In genomic region chr5:546376-546908, GRCh38 we compare ENCODE assay signal across 19 cellular contexts. TPM values are rescaled to one million over a fixed set of nuclear protein-coding genes. Genes with fewer than 3 reads are reported as not detected.
DNase-seq lines count a peak whose midpoint lies in the region; ATAC-seq and TF ChIP-seq lines count a peak whose summit lies in the region.
"Had no signal": no experiment of that assay in that cellular context is flagged by ENCODE, and none has a peak within 500 bp of the region (broad histone marks: within the 10 kb centered on the region; RNA-seq: fewer than 3 reads in every experiment).

No MANE protein-coding gene starts in this region.

- in situ Hi-C loops in transverse colon (cut with MboI; ENCODE audit: low pct_ligation_motif_present in 1 of 4, low pct_unique_long_range_greater_than_20kb in 1 of 4, low sequenced_read_pairs in 3 of 4) = no loop called here

- TF ChIP-seq CTCF in natural killer cell (IDR thresholded peaks at IDR 0.05) (no peak), transverse colon (IDR thresholded peaks at IDR 0.05) (no peak), PC-3 (conservative IDR thresholded peaks at IDR 0.05; ENCODE audit: low read depth, low read length) (no peak)

- no peak for TF ChIP-seq EP300 in transverse colon (IDR thresholded peaks at IDR 0.05; ENCODE audit: low read depth)

- H4K20me1 ChIP-seq in PC-3 (ENCODE audit: low read length) = no peaks in the 10 kb centered on the region

- CTCF ChIA-PET in PC-3 (lab: Charles Lee) = no interaction called here

- no peak overlapping the region for H3K27ac Mint-ChIP-seq in natural killer cell treated with Interleukin-12 subunit alpha and Interleukin-12 subunit beta and Interleukin-15 and Interleukin-18, amount 100 ng/mL, for 72 hours
- H3K27ac Mint-ChIP-seq in natural killer cell = no peak overlapping the region
- H3K27ac Mint-ChIP-seq: B cell; CD4-positive, alpha-beta T cell; HFFc6 had no signal

- no peaks in the 10 kb centered on the region for H3K79me2 ChIP-seq in PC-3 (ENCODE audit: low read length)

- 54% methylated on average over 12 of the region's 14 CpGs; no CpG with 5 or more reads in 1 of the 2 donors for WGBS in transverse colon (ENCODE audit: low coverage in 1 of 2), 2 donors

- intact Hi-C loops in natural killer cell (cut with micrococcal nuclease) = no loop called here
- intact Hi-C loops in posterior vena cava (cut with DNase I) = no loop called here
- intact Hi-C loops in transverse colon (cut with DNase I; ENCODE audit: low total_unique reads) = no loop called here
- intact Hi-C loops in PC-3 (cut with micrococcal nuclease) = no loop called here

- no peak overlapping the region for H2AFZ ChIP-seq in PC-3 (ENCODE audit: low read length)

- H3K27ac ChIP-seq in transverse colon = peak overlapping the region in 3 of 4 donors; percentile 30 to 64 (median 30)
- H3K27ac ChIP-seq in PC-3 (ENCODE audit: low read length) = no peak overlapping the region
- H3K27ac ChIP-seq: KMS-11 had no signal

- H3K4me2 ChIP-seq in PC-3 (ENCODE audit: low read length) = no peak overlapping the region
- H3K4me2 ChIP-seq: KMS-11 had no signal

- H3K4me1 Mint-ChIP-seq in natural killer cell treated with Interleukin-12 subunit alpha and Interleukin-12 subunit beta and Interleukin-15 and Interleukin-18, amount 100 ng/mL, for 72 hours (ENCODE audit: low read depth in 2 of 2) = peaks cover 4 to 9% of the 10 kb centered on the region in 2 donors
- peaks cover 7 to 32% of the 10 kb centered on the region in 2 donors for H3K4me1 Mint-ChIP-seq in natural killer cell

- BruUV-seq in PC-3 (replicated peaks; lab: Mats Ljungman, UMichigan) = no TSS peak

- H3K9me3 Mint-ChIP-seq in natural killer cell treated with Interleukin-12 subunit alpha and Interleukin-12 subunit beta and Interleukin-15 and Interleukin-18, amount 100 ng/mL, for 72 hours = no peaks in the 10 kb centered on the region
- H3K9me3 Mint-ChIP-seq in natural killer cell = no peaks in the 10 kb centered on the region
- H3K9me3 Mint-ChIP-seq: CD4-positive, alpha-beta T cell; HFFc6 had no signal

- no peaks in the 10 kb centered on the region for H3K36me3 ChIP-seq in transverse colon
- H3K36me3 ChIP-seq in PC-3 (ENCODE audit: low read depth, low read length) = no peaks in the 10 kb centered on the region

- no peak for ATAC-seq in natural killer cell treated with Interleukin-12 subunit alpha and Interleukin-12 subunit beta and Interleukin-15 and Interleukin-18, amount 100 ng/mL, for 72 hours
- ATAC-seq in natural killer cell = no peak
- ATAC-seq in PC-3 = no peak

- TF ChIP-seq POLR2A in transverse colon (IDR thresholded peaks at IDR 0.05) = no peak

- H3K4me3 ChIP-seq in transverse colon (no peak overlapping the region), PC-3 (ENCODE audit: low read length) (no peak overlapping the region)

- peak; percentile 8 for DNase-seq in activated CD8-positive, alpha-beta memory T cell treated with anti-CD3 and anti-CD28 coated beads, Interleukin-2, amount 50 U/mL, for 4 hours
- no peak for DNase-seq in activated CD8-positive, alpha-beta memory T cell treated with anti-CD3 and anti-CD28 coated beads, Interleukin-2, amount 50 U/mL, for 48 hours
- peak; percentile 54 for DNase-seq in natural killer cell treated with Interleukin-12 subunit alpha and Interleukin-12 subunit beta and Interleukin-15 and Interleukin-18, amount 100 ng/mL, for 72 hours (ENCODE audit: low spot score)
- DNase-seq in natural killer cell = no peak
- DNase-seq in posterior vena cava (ENCODE audit: low spot score) = peak; percentile 69
- peak; percentile 74 for DNase-seq in transverse colon
- DNase-seq in SKM-1 (lab: John Stamatoyannopoulos, UW; ENCODE audit: unreplicated experiment) = no peak
- DNase-seq in PC-3 = no peak
- DNase-seq: DMS153, GDM1, H7, HFFc6, MV-4-11, NCI-H1694 treated with DMSO at 0.1 percent for 48 hours, NCI-H2227 treated with DMSO at 0.1 percent for 48 hours, NCI-H524 had no signal

- POLR2A ChIA-PET in PC-3 (lab: Charles Lee; ENCODE audit: unreplicated experiment) = no interaction called here

- no peak overlapping the region for H3K9ac ChIP-seq in PC-3 (ENCODE audit: low read length)
- H3K9ac ChIP-seq: KMS-11 had no signal

- no peaks in the 10 kb centered on the region for H3F3A ChIP-seq in PC-3 (ENCODE audit: low read length, unreplicated experiment)

- H3K4me3 Mint-ChIP-seq in natural killer cell treated with Interleukin-12 subunit alpha and Interleukin-12 subunit beta and Interleukin-15 and Interleukin-18, amount 100 ng/mL, for 72 hours = no peak overlapping the region
- no peak overlapping the region for H3K4me3 Mint-ChIP-seq in natural killer cell
- H3K4me3 Mint-ChIP-seq: B cell; CD4-positive, alpha-beta T cell; HFFc6 had no signal

- H3K4me1 ChIP-seq in transverse colon = peaks cover 7 to 48% (median 25%) of the 10 kb centered on the region in 4 donors
- H3K4me1 ChIP-seq in PC-3 (ENCODE audit: insufficient read depth, low read length) = no peaks in the 10 kb centered on the region

- no peaks in the 10 kb centered on the region for H3K9me2 ChIP-seq in PC-3 (replicated peaks; ENCODE audit: low read length)

- H3K9me3 ChIP-seq in transverse colon = no peaks in the 10 kb centered on the region
- no peaks in the 10 kb centered on the region for H3K9me3 ChIP-seq in PC-3 (ENCODE audit: low read length)

- peaks cover 14% of the 10 kb centered on the region for H3K27me3 ChIP-seq in transverse colon
- H3K27me3 ChIP-seq in PC-3 (ENCODE audit: low read length) = peaks cover 28% of the 10 kb centered on the region

- no peaks in the 10 kb centered on the region for H3K36me3 Mint-ChIP-seq in natural killer cell treated with Interleukin-12 subunit alpha and Interleukin-12 subunit beta and Interleukin-15 and Interleukin-18, amount 100 ng/mL, for 72 hours
- H3K36me3 Mint-ChIP-seq in natural killer cell = no peaks in the 10 kb centered on the region

- H3K27me3 Mint-ChIP-seq in natural killer cell treated with Interleukin-12 subunit alpha and Interleukin-12 subunit beta and Interleukin-15 and Interleukin-18, amount 100 ng/mL, for 72 hours = peaks cover 22 to 32% of the 10 kb centered on the region in 2 donors
- H3K27me3 Mint-ChIP-seq in natural killer cell (ENCODE audit: low read depth in 2 of 2) = peaks cover 22 to 30% of the 10 kb centered on the region in 2 donors

RNA-seq across cellular contexts. Expression of gene SLC9A3, which starts 22.2 kb away (rescaled TPM):
- total RNA-seq in natural killer cell treated with Interleukin-12 subunit alpha and Interleukin-12 subunit beta and Interleukin-15 and Interleukin-18, amount 100 ng/mL, for 72 hours = 1 to 10 TPM in 1 of 2 donors, under 1 TPM in 1; 0.21 to 1.1 TPM
- total RNA-seq in natural killer cell (1 to 10 TPM in 1 of 3 donors, under 1 TPM in 2; 0.61 to 1.1 (median 0.73) TPM), posterior vena cava (under 1 TPM; 0.69 to 0.71 TPM), transverse colon (100 to 1,000 TPM in 3 of 4 donors, 1 to 10 TPM in 1; 4.8 to 701 (median 183) TPM), PC-3 (2014; rRNA removed) (4.7 and 4.9 TPM in 2 replicates)

Comparison
In these comparisons a context has a peak if more than half of its experiments do, and no peak if none do; other contexts are left out.
1. DNase-seq: peak in activated CD8-positive, alpha-beta memory T cell treated with anti-CD3 and anti-CD28 coated beads, Interleukin-2, amount 50 U/mL, for 4 hours (single experiment), natural killer cell treated with Interleukin-12 subunit alpha and Interleukin-12 subunit beta and Interleukin-15 and Interleukin-18, amount 100 ng/mL, for 72 hours (single experiment), posterior vena cava (single experiment) and transverse colon (single experiment); none in activated CD8-positive, alpha-beta memory T cell treated with anti-CD3 and anti-CD28 coated beads, Interleukin-2, amount 50 U/mL, for 48 hours (single experiment), natural killer cell (single experiment), SKM-1 (single experiment) and PC-3 (single experiment).